ENCODE assay signal across 8 cellular contexts in the genomic region with DNA sequence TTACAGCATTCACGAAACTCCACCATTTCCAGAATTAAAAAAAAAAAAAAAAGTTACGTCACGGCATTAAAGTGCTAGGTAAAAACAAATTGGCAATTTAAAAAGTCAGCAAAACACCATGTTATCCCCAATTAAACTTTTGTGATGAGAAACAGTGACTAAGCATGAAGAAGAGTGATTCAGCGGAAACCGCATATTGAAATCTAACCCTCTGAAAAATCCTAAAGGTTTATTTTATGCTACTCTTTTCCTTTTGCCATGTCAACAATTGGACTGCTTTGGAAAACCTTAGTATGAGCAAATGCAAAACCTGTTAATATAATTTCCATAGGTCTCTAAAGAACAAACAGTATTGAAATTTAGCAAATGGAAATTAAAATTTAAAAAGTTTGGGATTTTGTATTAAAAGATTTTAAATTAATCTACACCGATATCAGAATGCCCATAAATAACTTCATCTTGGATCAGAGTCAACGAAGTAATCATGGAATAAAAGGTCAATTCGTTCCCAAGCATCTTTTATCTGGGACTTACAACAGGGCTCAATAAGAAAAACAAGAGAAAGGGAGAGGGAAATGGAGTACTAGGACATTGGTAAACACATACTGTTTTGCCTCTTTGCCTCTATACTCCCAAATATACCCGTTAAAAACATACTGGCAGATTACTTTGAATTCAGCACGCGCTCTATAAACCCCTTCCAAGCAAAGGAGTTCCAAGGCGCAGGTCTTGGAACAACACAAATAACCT. TPM values are rescaled to one million over a fixed set of nuclear protein-coding genes. Genes with fewer than 3 reads are reported as not detected.
A peak's percentile ranks its signal among the peaks of the same experiment; 100 is the strongest.
DNase-seq lines count a peak whose midpoint lies in the region; ATAC-seq, FAIRE-seq and TF ChIP-seq lines count a peak whose summit lies in the region.

No MANE protein-coding gene starts in this region.

- peak overlapping the region; percentile 94 for H3K27ac ChIP-seq in upper lobe of right lung

- H3K4me1 ChIP-seq in BE2C (no peaks in the 10 kb centered on the region; the same call in 1 of the 2 replicates), NT2/D1 (ENCODE audit: insufficient read depth, insufficient read length) (no peaks in the 10 kb centered on the region), upper lobe of right lung (peaks cover 43% of the 10 kb centered on the region)

- no peak for DNase-seq in BE2C
- no peak for DNase-seq in GM19239 (ENCODE audit: insufficient read length, low spot score)
- no peak for DNase-seq in NT2/D1 (ENCODE audit: low read depth, low spot score)
- peak; percentile 56 for DNase-seq in cerebellar cortex (ENCODE audit: low spot score)
- DNase-seq in lung microvascular endothelial cell (ENCODE audit: low read depth in 2 of 2): peak; percentile 72 to 82
- DNase-seq in upper lobe of right lung: no peak
- no peak for DNase-seq in GM13977 (ENCODE audit: low spot score)
- no peak for DNase-seq in NCI-H2081 (lab: John Stamatoyannopoulos, UW)

- in situ Hi-C loops in GM13977 (cut with MboI; ENCODE audit: low pct_unique_long_range_greater_than_20kb, low sequenced_read_pairs, unreplicated experiment): no loop called here

- intact Hi-C loops in upper lobe of right lung (cut with DNase I): no loop called here

- FAIRE-seq in GM19239 (lab: Jason Lieb, UNC): peak; percentile 71

- no peaks in the 10 kb centered on the region for H3K27me3 ChIP-seq in BE2C
- no peaks in the 10 kb centered on the region for H3K27me3 ChIP-seq in NT2/D1 (ENCODE audit: insufficient read depth, insufficient read length)
- H3K27me3 ChIP-seq in upper lobe of right lung: no peaks in the 10 kb centered on the region

- H3K9me3 ChIP-seq in BE2C (no peaks in the 10 kb centered on the region), NT2/D1 (ENCODE audit: insufficient read depth, low read length) (no peaks in the 10 kb centered on the region), upper lobe of right lung (no peaks in the 10 kb centered on the region)

- no peak for TF ChIP-seq CTCF in BE2C (IDR thresholded peaks at IDR 0.05; ENCODE audit: low read depth, low read length)
- no peak for TF ChIP-seq CTCF in upper lobe of right lung (IDR thresholded peaks at IDR 0.05)
- TF ChIP-seq CTCF in GM13977 (IDR thresholded peaks at IDR 0.05; ENCODE audit: extremely low read depth, insufficient read depth, missing control alignments): no peak

- H3K36me3 ChIP-seq in BE2C (no peaks in the 10 kb centered on the region), NT2/D1 (ENCODE audit: insufficient read depth, insufficient read length, low read length) (peaks cover 5% of the 10 kb centered on the region), upper lobe of right lung (no peaks in the 10 kb centered on the region)

- H3K4me3 ChIP-seq in BE2C (ENCODE audit: low read depth, low read length): peak overlapping the region; percentile 93
- H3K4me3 ChIP-seq in NT2/D1 (ENCODE audit: insufficient read length, low read depth): peak overlapping the region; percentile 75
- peak overlapping the region; percentile 76 for H3K4me3 ChIP-seq in upper lobe of right lung

- ATAC-seq in upper lobe of right lung: no peak

- peak overlapping the region; percentile 85 for H3K9ac ChIP-seq in NT2/D1 (ENCODE audit: insufficient read length, low read depth)

RNA-seq across cellular contexts. Expression of a gene that starts 1.1 kb away (rescaled TPM):
- 5.3 TPM for polyA plus RNA-seq in BE2C (2012; ENCODE audit: insufficient read depth, insufficient read length, low read depth)
- 8.3 and 9.9 TPM in 2 replicates for total RNA-seq in lung microvascular endothelial cell
- 9.4 TPM for total RNA-seq in upper lobe of right lung

Comparison
In these comparisons a context has a peak if more than half of its experiments do, and no peak if none do; other contexts are left out.
1. DNase-seq: peak in cerebellar cortex (single experiment) and lung microvascular endothelial cell (2 of 2); none in BE2C (single experiment), GM19239 (single experiment), NT2/D1 (single experiment), upper lobe of right lung (single experiment), GM13977 (single experiment) and NCI-H2081 (0 of 2).
2. Peak in every context shown above with its lines, with median percentiles within 50 percentile points of each other: H3K4me3 ChIP-seq.